Comparison of ENCODE assay signal across 8 cellular contexts in genomic region chr2:37326285-37326684, GRCh38. TPM values are rescaled to one million over a fixed set of nuclear protein-coding genes. Genes with fewer than 3 reads are reported as not detected.
DNase-seq lines count a peak whose midpoint lies in the region; ATAC-seq and TF ChIP-seq lines count a peak whose summit lies in the region.

No MANE protein-coding gene starts in this region.

- no peak overlapping the region for H3K27ac ChIP-seq in right cardiac atrium (ENCODE audit: low read length)
- peak overlapping the region; percentile 81 for H3K27ac ChIP-seq in smooth muscle cell (ENCODE audit: low read depth)

- peak overlapping the region; percentile 73 for H2AFZ ChIP-seq in smooth muscle cell (ENCODE audit: low read depth)

- CTCF ChIA-PET in HEK293T (lab: Yijun Ruan, JAX), result interaction anchor here (1.2 kb wide), 1 partner anchor 17 kb away, joined by 5 read pairs; no protein-coding TSS in a partner anchor

- peak overlapping the region; percentile 95 for H3K4me2 ChIP-seq in smooth muscle cell

- H3K79me2 ChIP-seq in smooth muscle cell (ENCODE audit: low read depth), result peaks cover 31% of the 10 kb centered on the region

- no peaks in the 10 kb centered on the region for H3K27me3 ChIP-seq in right cardiac atrium (ENCODE audit: control insufficient read depth, insufficient read depth)
- H3K27me3 ChIP-seq in smooth muscle cell (ENCODE audit: low read depth), result no peaks in the 10 kb centered on the region

- H3K27me3 Mint-ChIP-seq in activated naive CD8-positive, alpha-beta T cell treated with anti-CD3 and anti-CD28 coated beads for 36 hours, result peaks cover 20% of the 10 kb centered on the region

- intact Hi-C loops in right cardiac atrium (cut with DNase I), result no loop called here

- peaks cover 14% of the 10 kb centered on the region for H3K36me3 Mint-ChIP-seq in activated naive CD8-positive, alpha-beta T cell treated with anti-CD3 and anti-CD28 coated beads for 36 hours

- H3K4me3 ChIP-seq in right cardiac atrium (ENCODE audit: low read length) (peak overlapping the region; percentile 8), smooth muscle cell (peak overlapping the region; percentile 68)

- ATAC-seq in right cardiac atrium, result peak; percentile 69
- ATAC-seq in GM19035 (IDR thresholded peaks at IDR 0.05; ENCODE audit: unreplicated experiment), result no peak

- POLR2A ChIA-PET in HEK293T (lab: Yijun Ruan, JAX), result interaction anchor here (1.5 to 2.0 kb wide), 2 partner anchors 50 to 95 kb away, joined by 4 to 5 read pairs; partner anchors contain the start of genes CEBPZ and NDUFAF7

- H3K36me3 ChIP-seq in smooth muscle cell (ENCODE audit: low read depth), result no peaks in the 10 kb centered on the region

- peaks cover 8% of the 10 kb centered on the region for H3F3A ChIP-seq in smooth muscle cell (ENCODE audit: low read depth)

- WGBS in right cardiac atrium, result 3% methylated on average over 2 of the region's 2 CpGs
- WGBS in smooth muscle cell (ENCODE audit: low lambda C conversion rate), result 7% methylated on average over 2 of the region's 2 CpGs

- H3K9ac ChIP-seq in smooth muscle cell (ENCODE audit: low read depth), result no peak overlapping the region

- H3K4me3 Mint-ChIP-seq in activated naive CD8-positive, alpha-beta T cell treated with anti-CD3 and anti-CD28 coated beads for 36 hours, result peak overlapping the region; percentile 52

- H3K27ac Mint-ChIP-seq in activated naive CD8-positive, alpha-beta T cell treated with anti-CD3 and anti-CD28 coated beads for 36 hours, result no peak overlapping the region

- H4K20me1 ChIP-seq in smooth muscle cell (ENCODE audit: low read depth), result peaks cover 26% of the 10 kb centered on the region

- H3K4me1 ChIP-seq in right cardiac atrium (ENCODE audit: control insufficient read depth, insufficient read depth, low read length) (no peaks in the 10 kb centered on the region), smooth muscle cell (ENCODE audit: low read depth) (peaks cover 18% of the 10 kb centered on the region)

- peak; percentile 56 for DNase-seq in HEK293T (ENCODE audit: extremely low spot score)
- DNase-seq in activated naive CD8-positive, alpha-beta T cell treated with anti-CD3 and anti-CD28 coated beads for 36 hours, result no peak
- peak in 1 of 3 donors; percentile 38 for DNase-seq in right cardiac atrium
- DNase-seq in smooth muscle cell (lab: John Stamatoyannopoulos, UW; ENCODE audit: unreplicated experiment), result no peak
- no peak for DNase-seq in NK-92 treated with Interleukin-12 subunit alpha and Interleukin-12 subunit beta, amount 100 ng/mL, for 24 hours (lab: John Stamatoyannopoulos, UW)
- no peak for DNase-seq in NCI-H2227 (lab: John Stamatoyannopoulos, UW; ENCODE audit: unreplicated experiment)
- no peak for DNase-seq in NCI-H1092 (lab: John Stamatoyannopoulos, UW)

- H3K9me3 ChIP-seq in right cardiac atrium (ENCODE audit: control insufficient read depth, low read length) (no peaks in the 10 kb centered on the region), smooth muscle cell (replicated peaks; ENCODE audit: low read depth) (no peaks in the 10 kb centered on the region)

- no peaks in the 10 kb centered on the region for H3K9me3 Mint-ChIP-seq in activated naive CD8-positive, alpha-beta T cell treated with anti-CD3 and anti-CD28 coated beads for 36 hours

- no peak for TF ChIP-seq CTCF in smooth muscle cell (IDR thresholded peaks at IDR 0.05; ENCODE audit: borderline replicate concordance, insufficient read depth, poor library complexity, severe bottlenecking)

- peaks cover 26% of the 10 kb centered on the region for H3K4me1 Mint-ChIP-seq in activated naive CD8-positive, alpha-beta T cell treated with anti-CD3 and anti-CD28 coated beads for 36 hours

TF ChIP-seq in HEK293T, 16 proteins besides CTCF, POLR2A, EP300 and RAD21:
- peak; percentile 96 for TF ChIP-seq PKNOX1 (IDR thresholded peaks at IDR 0.05)
- no peak for TF ChIP-seq ARNT (IDR thresholded peaks at IDR 0.05)

RNA-seq across cellular contexts. Expression of gene PRKD3, which starts 1.7 kb away (rescaled TPM):
- 10 to 100 TPM; 41.7 to 42.1 TPM for total RNA-seq in activated naive CD8-positive, alpha-beta T cell treated with anti-CD3 and anti-CD28 coated beads for 36 hours
- total RNA-seq in right cardiac atrium, result 10 to 100 TPM; 17.4 to 24.6 (median 20.6) TPM
- polyA plus RNA-seq in right cardiac atrium, result 5.6 TPM
- 62.0 and 73.4 TPM in 2 replicates for total RNA-seq in smooth muscle cell
- 18.5 and 18.8 TPM in 2 replicates for polyA plus RNA-seq in smooth muscle cell

RNA-seq across cellular contexts. Expression of gene QPCT, which starts 18.1 kb away (rescaled TPM):
- total RNA-seq in activated naive CD8-positive, alpha-beta T cell treated with anti-CD3 and anti-CD28 coated beads for 36 hours, result 1 to 10 TPM; 2.5 to 3.0 TPM
- total RNA-seq in right cardiac atrium (1 to 10 TPM; 1.7 to 7.3 (median 2.3) TPM), smooth muscle cell (0.54 and 0.58 TPM in 2 replicates)
- polyA plus RNA-seq in right cardiac atrium (3.1 TPM), smooth muscle cell (0.27 and 2.0 TPM in 2 replicates)
